8 cellular contexts compared by ENCODE assay signal in genomic region chr14:41295734-41296133, GRCh38.
"Had no signal": no experiment of that assay in that cellular context is flagged by ENCODE, and none has a peak within 500 bp of the region (broad histone marks: within the 10 kb centered on the region; RNA-seq: fewer than 3 reads in every experiment).

No MANE protein-coding gene starts in this region.

- DNase-seq: GDM1, GF-D8 had no signal

- H3K4me3 ChIP-seq: GM12878 had no signal

- ATAC-seq: GM12878 had no signal

- FAIRE-seq: G401.6, GM12878, GM12891, GM12892, GM18507, GM19239 had no signal
